ENCODE assay signal across 21 cellular contexts in genomic region chr11:106997241-106997640, GRCh38. TPM values are rescaled to one million over a fixed set of nuclear protein-coding genes. Genes with fewer than 3 reads are reported as not detected.
"Had no signal": no experiment of that assay in that cellular context is flagged by ENCODE, and none has a peak within 500 bp of the region (broad histone marks: within the 10 kb centered on the region; RNA-seq: fewer than 3 reads in every experiment).

No MANE protein-coding gene starts in this region.

- H3K27me3 Mint-ChIP-seq: dendritic cell treated with granulocyte-macrophage colony-stimulating factor and Interleukin-4, amounts not matched to agents 40 ng/mL and 50 ng/mL, for 4 days; natural killer cell treated with Interleukin-12 subunit alpha and Interleukin-12 subunit beta and Interleukin-15 and Interleukin-18, amount 100 ng/mL, for 72 hours; stimulated activated naive B cell treated with anti-CD40 and anti-IgM and Interleukin-4, amounts not matched to agents 10 μg/mL and 1 μg/mL and 100 μg/mL, for 72 hours; stimulated activated naive CD8-positive, alpha-beta T cell treated with anti-CD3 and anti-CD28 coated beads, Interleukin-15, amount 100 ng/mL, for 72 hours had no signal

- DNase-seq: esophagus squamous epithelium; kidney; left colon; left ventricle myocardium superior; ovary; right lobe of liver; spleen; stimulated activated CD4-positive, alpha-beta T cell treated with anti-CD3 and anti-CD28 coated beads, Interleukin-15, amount 100 ng/mL, for 24 hours; stimulated activated CD4-positive, alpha-beta T cell treated with anti-CD3 and anti-CD28 coated beads, Interleukin-1b, Interleukin-23, amount 100 ng/mL, for 48 hours; stimulated activated CD4-positive, alpha-beta T cell treated with anti-CD3 and anti-CD28 coated beads, Interleukin-4, amount 100 ng/mL, for 24 hours; stimulated activated naive B cell treated with anti-CD40 and anti-IgM and Interleukin-4, amounts not matched to agents 10 μg/mL and 1 μg/mL and 100 μg/mL, for 72 hours; stimulated activated naive CD8-positive, alpha-beta T cell treated with anti-CD3 and anti-CD28 coated beads, Interleukin-15, amount 100 ng/mL, for 72 hours; testis; transverse colon had no signal

- H3K36me3 Mint-ChIP-seq: mesothelial cell of epicardium; natural killer cell treated with Interleukin-12 subunit alpha and Interleukin-12 subunit beta and Interleukin-15 and Interleukin-18, amount 100 ng/mL, for 72 hours; neural progenitor cell; stimulated activated naive B cell treated with anti-CD40 and anti-IgM and Interleukin-4, amounts not matched to agents 10 μg/mL and 1 μg/mL and 100 μg/mL, for 72 hours had no signal

- H3K4me1 Mint-ChIP-seq: neural progenitor cell; stimulated activated naive B cell treated with anti-CD40 and anti-IgM and Interleukin-4, amounts not matched to agents 10 μg/mL and 1 μg/mL and 100 μg/mL, for 72 hours; stimulated activated naive CD8-positive, alpha-beta T cell treated with anti-CD3 and anti-CD28 coated beads, Interleukin-15, amount 100 ng/mL, for 72 hours had no signal

- ATAC-seq: gastroesophageal sphincter; left colon; left ventricle myocardium superior; natural killer cell treated with Interleukin-12 subunit alpha and Interleukin-12 subunit beta and Interleukin-15 and Interleukin-18, amount 100 ng/mL, for 72 hours; right lobe of liver; stimulated activated naive B cell treated with anti-CD40 and anti-IgM and Interleukin-4, amounts not matched to agents 10 μg/mL and 1 μg/mL and 100 μg/mL, for 72 hours; stimulated activated naive CD8-positive, alpha-beta T cell treated with anti-CD3 and anti-CD28 coated beads, Interleukin-15, amount 100 ng/mL, for 72 hours had no signal

- H3K27ac Mint-ChIP-seq: dendritic cell treated with granulocyte-macrophage colony-stimulating factor and Interleukin-4, amounts not matched to agents 40 ng/mL and 50 ng/mL, for 4 days; mesothelial cell of epicardium; natural killer cell treated with Interleukin-12 subunit alpha and Interleukin-12 subunit beta and Interleukin-15 and Interleukin-18, amount 100 ng/mL, for 72 hours; neural progenitor cell; stimulated activated naive B cell treated with anti-CD40 and anti-IgM and Interleukin-4, amounts not matched to agents 10 μg/mL and 1 μg/mL and 100 μg/mL, for 72 hours; stimulated activated naive CD8-positive, alpha-beta T cell treated with anti-CD3 and anti-CD28 coated beads, Interleukin-15, amount 100 ng/mL, for 72 hours had no signal

- H3K27ac ChIP-seq: esophagus squamous epithelium, gastroesophageal sphincter, hepatocyte, neural progenitor cell, ovary, prostate gland, right lobe of liver, testis, transverse colon had no signal

- H3K9me3 Mint-ChIP-seq: dendritic cell treated with granulocyte-macrophage colony-stimulating factor and Interleukin-4, amounts not matched to agents 40 ng/mL and 50 ng/mL, for 4 days; mesothelial cell of epicardium; neural progenitor cell; stimulated activated naive B cell treated with anti-CD40 and anti-IgM and Interleukin-4, amounts not matched to agents 10 μg/mL and 1 μg/mL and 100 μg/mL, for 72 hours had no signal

- H3K4me3 Mint-ChIP-seq: dendritic cell treated with granulocyte-macrophage colony-stimulating factor and Interleukin-4, amounts not matched to agents 40 ng/mL and 50 ng/mL, for 4 days; mesothelial cell of epicardium; natural killer cell treated with Interleukin-12 subunit alpha and Interleukin-12 subunit beta and Interleukin-15 and Interleukin-18, amount 100 ng/mL, for 72 hours; neural progenitor cell; stimulated activated naive B cell treated with anti-CD40 and anti-IgM and Interleukin-4, amounts not matched to agents 10 μg/mL and 1 μg/mL and 100 μg/mL, for 72 hours; stimulated activated naive CD8-positive, alpha-beta T cell treated with anti-CD3 and anti-CD28 coated beads, Interleukin-15, amount 100 ng/mL, for 72 hours had no signal

RNA-seq across cellular contexts. Expression of gene GUCY1A2, which starts 21.0 kb away (rescaled TPM):
- total RNA-seq: natural killer cell treated with Interleukin-12 subunit alpha and Interleukin-12 subunit beta and Interleukin-15 and Interleukin-18, amount 100 ng/mL, for 72 hours had no signal
